ENCODE assay signal across 1 cellular context in the genomic region with DNA sequence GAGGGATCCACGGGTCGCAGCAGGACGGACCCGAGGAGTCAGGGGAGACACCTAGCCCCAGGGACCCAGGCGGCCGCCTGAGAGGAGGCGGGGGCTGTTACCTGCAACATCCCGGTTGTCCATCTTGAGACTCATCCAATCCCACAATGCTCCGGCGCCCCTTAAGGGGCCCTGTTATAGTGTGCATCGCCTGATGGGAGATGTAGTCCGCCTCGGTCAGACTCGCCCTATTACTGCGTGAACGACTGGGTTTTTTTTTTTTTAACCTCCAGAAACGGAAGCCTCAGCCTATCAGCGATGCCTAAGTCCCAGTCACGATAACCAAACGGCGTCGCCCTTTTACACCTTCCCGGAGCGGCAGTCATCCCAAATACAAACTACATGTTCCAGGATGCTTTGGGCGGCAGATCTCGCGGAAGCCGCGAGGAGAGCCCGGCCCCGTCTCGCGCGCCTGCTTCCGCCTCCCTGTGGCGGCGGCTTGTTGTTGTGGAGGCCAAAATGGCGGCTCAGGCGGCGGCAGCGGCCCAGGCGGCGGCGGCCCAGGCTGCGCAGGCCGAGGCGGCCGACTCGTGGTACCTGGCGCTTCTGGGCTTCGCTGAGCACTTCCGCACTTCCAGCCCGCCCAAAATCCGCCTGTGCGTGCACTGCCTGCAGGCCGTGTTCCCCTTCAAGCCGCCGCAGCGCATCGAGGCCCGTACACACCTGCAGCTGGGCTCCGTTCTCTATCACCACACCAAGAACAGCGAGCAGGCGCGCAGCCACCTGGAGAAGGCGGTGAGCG.
A peak's percentile ranks its signal among the peaks of the same experiment; 100 is the strongest.
TF ChIP-seq lines count a peak whose summit lies in the region.

A gene with protein sequence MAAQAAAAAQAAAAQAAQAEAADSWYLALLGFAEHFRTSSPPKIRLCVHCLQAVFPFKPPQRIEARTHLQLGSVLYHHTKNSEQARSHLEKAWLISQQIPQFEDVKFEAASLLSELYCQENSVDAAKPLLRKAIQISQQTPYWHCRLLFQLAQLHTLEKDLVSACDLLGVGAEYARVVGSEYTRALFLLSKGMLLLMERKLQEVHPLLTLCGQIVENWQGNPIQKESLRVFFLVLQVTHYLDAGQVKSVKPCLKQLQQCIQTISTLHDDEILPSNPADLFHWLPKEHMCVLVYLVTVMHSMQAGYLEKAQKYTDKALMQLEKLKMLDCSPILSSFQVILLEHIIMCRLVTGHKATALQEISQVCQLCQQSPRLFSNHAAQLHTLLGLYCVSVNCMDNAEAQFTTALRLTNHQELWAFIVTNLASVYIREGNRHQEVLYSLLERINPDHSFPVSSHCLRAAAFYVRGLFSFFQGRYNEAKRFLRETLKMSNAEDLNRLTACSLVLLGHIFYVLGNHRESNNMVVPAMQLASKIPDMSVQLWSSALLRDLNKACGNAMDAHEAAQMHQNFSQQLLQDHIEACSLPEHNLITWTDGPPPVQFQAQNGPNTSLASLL (plus strand): TSS at position 468 of the 781 bp plus-strand sequence. CDS start 31 bp downstream, at position 499.
A gene with protein sequence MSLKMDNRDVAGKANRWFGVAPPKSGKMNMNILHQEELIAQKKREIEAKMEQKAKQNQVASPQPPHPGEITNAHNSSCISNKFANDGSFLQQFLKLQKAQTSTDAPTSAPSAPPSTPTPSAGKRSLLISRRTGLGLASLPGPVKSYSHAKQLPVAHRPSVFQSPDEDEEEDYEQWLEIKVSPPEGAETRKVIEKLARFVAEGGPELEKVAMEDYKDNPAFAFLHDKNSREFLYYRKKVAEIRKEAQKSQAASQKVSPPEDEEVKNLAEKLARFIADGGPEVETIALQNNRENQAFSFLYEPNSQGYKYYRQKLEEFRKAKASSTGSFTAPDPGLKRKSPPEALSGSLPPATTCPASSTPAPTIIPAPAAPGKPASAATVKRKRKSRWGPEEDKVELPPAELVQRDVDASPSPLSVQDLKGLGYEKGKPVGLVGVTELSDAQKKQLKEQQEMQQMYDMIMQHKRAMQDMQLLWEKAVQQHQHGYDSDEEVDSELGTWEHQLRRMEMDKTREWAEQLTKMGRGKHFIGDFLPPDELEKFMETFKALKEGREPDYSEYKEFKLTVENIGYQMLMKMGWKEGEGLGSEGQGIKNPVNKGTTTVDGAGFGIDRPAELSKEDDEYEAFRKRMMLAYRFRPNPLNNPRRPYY (minus strand): TSS at position 148 of the 781 bp plus-strand sequence. CDS start 13 bp downstream, at position 135.

TF ChIP-seq in K562, 482 proteins besides CTCF, POLR2A, EP300 and RAD21 (continued from another document and continues in another):
- TF ChIP-seq, protein P1, sequence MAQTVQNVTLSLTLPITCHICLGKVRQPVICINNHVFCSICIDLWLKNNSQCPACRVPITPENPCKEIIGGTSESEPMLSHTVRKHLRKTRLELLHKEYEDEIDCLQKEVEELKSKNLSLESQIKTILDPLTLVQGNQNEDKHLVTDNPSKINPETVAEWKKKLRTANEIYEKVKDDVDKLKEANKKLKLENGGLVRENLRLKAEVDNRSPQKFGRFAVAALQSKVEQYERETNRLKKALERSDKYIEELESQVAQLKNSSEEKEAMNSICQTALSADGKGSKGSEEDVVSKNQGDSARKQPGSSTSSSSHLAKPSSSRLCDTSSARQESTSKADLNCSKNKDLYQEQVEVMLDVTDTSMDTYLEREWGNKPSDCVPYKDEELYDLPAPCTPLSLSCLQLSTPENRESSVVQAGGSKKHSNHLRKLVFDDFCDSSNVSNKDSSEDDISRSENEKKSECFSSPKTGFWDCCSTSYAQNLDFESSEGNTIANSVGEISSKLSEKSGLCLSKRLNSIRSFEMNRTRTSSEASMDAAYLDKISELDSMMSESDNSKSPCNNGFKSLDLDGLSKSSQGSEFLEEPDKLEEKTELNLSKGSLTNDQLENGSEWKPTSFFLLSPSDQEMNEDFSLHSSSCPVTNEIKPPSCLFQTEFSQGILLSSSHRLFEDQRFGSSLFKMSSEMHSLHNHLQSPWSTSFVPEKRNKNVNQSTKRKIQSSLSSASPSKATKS (CRISPR knock-in tag; IDR thresholded peaks at IDR 0.05): no peak
- TF ChIP-seq RB1 (IDR thresholded peaks at IDR 0.05; ENCODE audit: low read depth) (peak; percentile 92), SMARCC2 (IDR thresholded peaks at IDR 0.05; ENCODE audit: low read depth) (no peak), SP1 (CRISPR knock-in tag; IDR thresholded peaks at IDR 0.05) (peak; percentile 67; the same call in 1 of the 2 replicates), ELF1 (tag; IDR thresholded peaks at IDR 0.05) (peak; percentile 95), HDAC1 (IDR thresholded peaks at IDR 0.05) (peak in 1 of 2 experiments; percentile 74; a peak in 2 of 4 replicates), E2F8 (IDR thresholded peaks at IDR 0.05; ENCODE audit: low read depth, partially characterized antibody) (no peak), MCM5 (IDR thresholded peaks at IDR 0.05; ENCODE audit: low read depth) (no peak), XRCC4 (IDR thresholded peaks at IDR 0.05; ENCODE audit: extremely low read depth, insufficient read depth, insufficient read length) (no peak), CBX3 (IDR thresholded peaks at IDR 0.05; ENCODE audit: borderline replicate concordance in 1 of 2, low read length in 2 of 2) (no peak; a peak in 1 of 3 replicates), CBX5 (IDR thresholded peaks at IDR 0.05; ENCODE audit: borderline replicate concordance, low read depth) (no peak), MTA1 (IDR thresholded peaks at IDR 0.05; ENCODE audit: borderline replicate concordance) (no peak), ZFP1 (CRISPR knock-in tag; IDR thresholded peaks at IDR 0.05) (no peak), TFAM (CRISPR knock-in tag; conservative IDR thresholded peaks at IDR 0.05) (no peak), HDAC2 (IDR thresholded peaks at IDR 0.05) (peak; percentile 16), SLC30A9 (CRISPR knock-in tag; IDR thresholded peaks at IDR 0.05) (no peak), KDM5B (IDR thresholded peaks at IDR 0.05; ENCODE audit: insufficient replicate concordance, low read depth, low read length) (peak; percentile 91), ZBTB17 (CRISPR knock-in tag; IDR thresholded peaks at IDR 0.05) (no peak; the same call in none of the 2 replicates), MBD2 (IDR thresholded peaks at IDR 0.05; ENCODE audit: borderline replicate concordance, low read depth) (peak; percentile 84), ZKSCAN3 (CRISPR knock-in tag; IDR thresholded peaks at IDR 0.05) (no peak), TBL1XR1 (IDR thresholded peaks at IDR 0.05; ENCODE audit: low read length in 2 of 2) (no peak), KDM4B (IDR thresholded peaks at IDR 0.05; ENCODE audit: borderline replicate concordance in 2 of 2, low read depth in 1 of 2) (no peak), MTA2 (IDR thresholded peaks at IDR 0.05; ENCODE audit: low read depth) (no peak), ZNF277 (CRISPR knock-in tag; IDR thresholded peaks at IDR 0.05; ENCODE audit: borderline replicate concordance) (no peak), ESRRA (IDR thresholded peaks at IDR 0.05; ENCODE audit: borderline replicate concordance, low read depth) (peak; percentile 11; the same call in 1 of the 2 replicates), SIRT6 (IDR thresholded peaks at IDR 0.05; ENCODE audit: low read depth, low read length) (no peak), NFIC (IDR thresholded peaks at IDR 0.05) (peak; percentile 27; the same call in 1 of the 2 replicates), MYC (IDR thresholded peaks at IDR 0.05; ENCODE audit: low read depth, low read length) (peak; percentile 58), MYC (CRISPR knock-in tag; IDR thresholded peaks at IDR 0.05; ENCODE audit: borderline replicate concordance, low read depth) (no peak), ARID1B (IDR thresholded peaks at IDR 0.05) (no peak)
- TF ChIP-seq, protein P2, sequence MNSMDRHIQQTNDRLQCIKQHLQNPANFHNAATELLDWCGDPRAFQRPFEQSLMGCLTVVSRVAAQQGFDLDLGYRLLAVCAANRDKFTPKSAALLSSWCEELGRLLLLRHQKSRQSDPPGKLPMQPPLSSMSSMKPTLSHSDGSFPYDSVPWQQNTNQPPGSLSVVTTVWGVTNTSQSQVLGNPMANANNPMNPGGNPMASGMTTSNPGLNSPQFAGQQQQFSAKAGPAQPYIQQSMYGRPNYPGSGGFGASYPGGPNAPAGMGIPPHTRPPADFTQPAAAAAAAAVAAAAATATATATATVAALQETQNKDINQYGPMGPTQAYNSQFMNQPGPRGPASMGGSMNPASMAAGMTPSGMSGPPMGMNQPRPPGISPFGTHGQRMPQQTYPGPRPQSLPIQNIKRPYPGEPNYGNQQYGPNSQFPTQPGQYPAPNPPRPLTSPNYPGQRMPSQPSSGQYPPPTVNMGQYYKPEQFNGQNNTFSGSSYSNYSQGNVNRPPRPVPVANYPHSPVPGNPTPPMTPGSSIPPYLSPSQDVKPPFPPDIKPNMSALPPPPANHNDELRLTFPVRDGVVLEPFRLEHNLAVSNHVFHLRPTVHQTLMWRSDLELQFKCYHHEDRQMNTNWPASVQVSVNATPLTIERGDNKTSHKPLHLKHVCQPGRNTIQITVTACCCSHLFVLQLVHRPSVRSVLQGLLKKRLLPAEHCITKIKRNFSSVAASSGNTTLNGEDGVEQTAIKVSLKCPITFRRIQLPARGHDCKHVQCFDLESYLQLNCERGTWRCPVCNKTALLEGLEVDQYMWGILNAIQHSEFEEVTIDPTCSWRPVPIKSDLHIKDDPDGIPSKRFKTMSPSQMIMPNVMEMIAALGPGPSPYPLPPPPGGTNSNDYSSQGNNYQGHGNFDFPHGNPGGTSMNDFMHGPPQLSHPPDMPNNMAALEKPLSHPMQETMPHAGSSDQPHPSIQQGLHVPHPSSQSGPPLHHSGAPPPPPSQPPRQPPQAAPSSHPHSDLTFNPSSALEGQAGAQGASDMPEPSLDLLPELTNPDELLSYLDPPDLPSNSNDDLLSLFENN (IDR thresholded peaks at IDR 0.05; ENCODE audit: low read depth in 2 of 2, low read length in 2 of 2): peak in 1 of 2 experiments; percentile 65; a peak in 2 of 4 replicates
- TF ChIP-seq, protein P3, sequence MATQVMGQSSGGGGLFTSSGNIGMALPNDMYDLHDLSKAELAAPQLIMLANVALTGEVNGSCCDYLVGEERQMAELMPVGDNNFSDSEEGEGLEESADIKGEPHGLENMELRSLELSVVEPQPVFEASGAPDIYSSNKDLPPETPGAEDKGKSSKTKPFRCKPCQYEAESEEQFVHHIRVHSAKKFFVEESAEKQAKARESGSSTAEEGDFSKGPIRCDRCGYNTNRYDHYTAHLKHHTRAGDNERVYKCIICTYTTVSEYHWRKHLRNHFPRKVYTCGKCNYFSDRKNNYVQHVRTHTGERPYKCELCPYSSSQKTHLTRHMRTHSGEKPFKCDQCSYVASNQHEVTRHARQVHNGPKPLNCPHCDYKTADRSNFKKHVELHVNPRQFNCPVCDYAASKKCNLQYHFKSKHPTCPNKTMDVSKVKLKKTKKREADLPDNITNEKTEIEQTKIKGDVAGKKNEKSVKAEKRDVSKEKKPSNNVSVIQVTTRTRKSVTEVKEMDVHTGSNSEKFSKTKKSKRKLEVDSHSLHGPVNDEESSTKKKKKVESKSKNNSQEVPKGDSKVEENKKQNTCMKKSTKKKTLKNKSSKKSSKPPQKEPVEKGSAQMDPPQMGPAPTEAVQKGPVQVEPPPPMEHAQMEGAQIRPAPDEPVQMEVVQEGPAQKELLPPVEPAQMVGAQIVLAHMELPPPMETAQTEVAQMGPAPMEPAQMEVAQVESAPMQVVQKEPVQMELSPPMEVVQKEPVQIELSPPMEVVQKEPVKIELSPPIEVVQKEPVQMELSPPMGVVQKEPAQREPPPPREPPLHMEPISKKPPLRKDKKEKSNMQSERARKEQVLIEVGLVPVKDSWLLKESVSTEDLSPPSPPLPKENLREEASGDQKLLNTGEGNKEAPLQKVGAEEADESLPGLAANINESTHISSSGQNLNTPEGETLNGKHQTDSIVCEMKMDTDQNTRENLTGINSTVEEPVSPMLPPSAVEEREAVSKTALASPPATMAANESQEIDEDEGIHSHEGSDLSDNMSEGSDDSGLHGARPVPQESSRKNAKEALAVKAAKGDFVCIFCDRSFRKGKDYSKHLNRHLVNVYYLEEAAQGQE (CRISPR knock-in tag; IDR thresholded peaks at IDR 0.05; ENCODE audit: low read depth): peak; percentile 63; the same call in 1 of the 2 replicates
- TF ChIP-seq, protein P4, sequence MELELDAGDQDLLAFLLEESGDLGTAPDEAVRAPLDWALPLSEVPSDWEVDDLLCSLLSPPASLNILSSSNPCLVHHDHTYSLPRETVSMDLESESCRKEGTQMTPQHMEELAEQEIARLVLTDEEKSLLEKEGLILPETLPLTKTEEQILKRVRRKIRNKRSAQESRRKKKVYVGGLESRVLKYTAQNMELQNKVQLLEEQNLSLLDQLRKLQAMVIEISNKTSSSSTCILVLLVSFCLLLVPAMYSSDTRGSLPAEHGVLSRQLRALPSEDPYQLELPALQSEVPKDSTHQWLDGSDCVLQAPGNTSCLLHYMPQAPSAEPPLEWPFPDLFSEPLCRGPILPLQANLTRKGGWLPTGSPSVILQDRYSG (tag; conservative IDR thresholded peaks at IDR 0.05; ENCODE audit: low read depth): no peak
